8 cellular contexts compared by ENCODE assay signal in genomic region chr11:118792642-118793124, GRCh38. TPM values are rescaled to one million over a fixed set of nuclear protein-coding genes. Genes with fewer than 3 reads are reported as not detected.
DNase-seq lines count a peak whose midpoint lies in the region; ATAC-seq, FAIRE-seq and TF ChIP-seq lines count a peak whose summit lies in the region.

No MANE protein-coding gene starts in this region.

- no peaks in the 10 kb centered on the region for H3K27me3 ChIP-seq in astrocyte (ENCODE audit: insufficient read depth, low read length)
- no peaks in the 10 kb centered on the region for H3K27me3 ChIP-seq in right atrium auricular region

- peaks cover 3% of the 10 kb centered on the region for H3K27me3 Mint-ChIP-seq in astrocyte (ENCODE audit: low read depth, unreplicated experiment)
- no peaks in the 10 kb centered on the region for H3K27me3 Mint-ChIP-seq in progenitor cell of endocrine pancreas

- peak overlapping the region; percentile 10 for H3K27ac ChIP-seq in astrocyte (ENCODE audit: low read depth, low read length)
- peak overlapping the region; percentile 98 to 100 for H3K27ac ChIP-seq in right atrium auricular region

- H3K4me3 ChIP-seq in astrocyte (ENCODE audit: insufficient read depth, low read depth, low read length) (peak overlapping the region; percentile 95), right atrium auricular region (peak overlapping the region; percentile 63 to 90)

- peak overlapping the region; percentile 31 for H2AFZ ChIP-seq in astrocyte (ENCODE audit: low read depth, low read length)

- DNase-seq in DMS53 treated with DMSO at 0.1 percent for 48 hours (lab: John Stamatoyannopoulos, UW; ENCODE audit: unreplicated experiment) (peak; percentile 79), HuH-7.5 (ENCODE audit: low spot score) (peak; percentile 64), T-helper 1 cell (peak; percentile 42 to 87 (median 58)), astrocyte (ENCODE audit: low read depth) (peak; percentile 90), right atrium auricular region (ENCODE audit: low spot score) (peak; percentile 86), progenitor cell of endocrine pancreas (ENCODE audit: low spot score, unreplicated experiment) (peak; percentile 33), urothelium cell line (ENCODE audit: low spot score) (peak; percentile 56)

- H4K20me1 ChIP-seq in astrocyte (ENCODE audit: insufficient read depth, low read length): peaks cover 22% of the 10 kb centered on the region

- peak; percentile 58 for ATAC-seq in GM21423 (IDR thresholded peaks at IDR 0.05; ENCODE audit: unreplicated experiment)

- no peak for TF ChIP-seq CTCF in astrocyte (IDR thresholded peaks at IDR 0.05; ENCODE audit: insufficient read depth, low read depth, low read length)
- no peak for TF ChIP-seq CTCF in right atrium auricular region (IDR thresholded peaks at IDR 0.05)
- no peak for TF ChIP-seq CTCF in progenitor cell of endocrine pancreas (IDR thresholded peaks at IDR 0.05; ENCODE audit: unreplicated experiment)

- H3K36me3 Mint-ChIP-seq in astrocyte (ENCODE audit: low read depth, unreplicated experiment) (no peaks in the 10 kb centered on the region), progenitor cell of endocrine pancreas (ENCODE audit: insufficient read depth) (no peaks in the 10 kb centered on the region)

- peak overlapping the region; percentile 100 for H3K9ac ChIP-seq in astrocyte (ENCODE audit: low read length)

- peaks cover 31% of the 10 kb centered on the region for H3K79me2 ChIP-seq in astrocyte (ENCODE audit: insufficient read depth, low read length)

- no peaks in the 10 kb centered on the region for H3K36me3 ChIP-seq in astrocyte (ENCODE audit: insufficient read depth, low read length)
- H3K36me3 ChIP-seq in right atrium auricular region: no peaks in the 10 kb centered on the region

- H3K4me1 ChIP-seq in astrocyte (ENCODE audit: insufficient read depth, low read length): peaks cover 3% of the 10 kb centered on the region
- peaks cover 0 to 30% of the 10 kb centered on the region in 2 donors for H3K4me1 ChIP-seq in right atrium auricular region

- H3K4me3 Mint-ChIP-seq in astrocyte (ENCODE audit: unreplicated experiment) (peak overlapping the region; percentile 99), progenitor cell of endocrine pancreas (ENCODE audit: low read depth) (peak overlapping the region; percentile 96)

- peaks cover 15% of the 10 kb centered on the region for H3K4me1 Mint-ChIP-seq in astrocyte (ENCODE audit: low read depth, unreplicated experiment)
- H3K4me1 Mint-ChIP-seq in progenitor cell of endocrine pancreas (ENCODE audit: low read depth): peaks cover 27% of the 10 kb centered on the region

- H3K9me3 Mint-ChIP-seq in astrocyte (ENCODE audit: unreplicated experiment) (no peaks in the 10 kb centered on the region), progenitor cell of endocrine pancreas (ENCODE audit: low read depth) (no peaks in the 10 kb centered on the region)

- peak overlapping the region; percentile 90 for H3K27ac Mint-ChIP-seq in astrocyte (ENCODE audit: unreplicated experiment)
- peak overlapping the region; percentile 100 for H3K27ac Mint-ChIP-seq in progenitor cell of endocrine pancreas

- peak overlapping the region; percentile 84 for H3K4me2 ChIP-seq in astrocyte (ENCODE audit: low read length)

- FAIRE-seq in astrocyte (lab: Jason Lieb, UNC) (peak; percentile 20), urothelium cell line (lab: Jason Lieb, UNC) (no peak)

- no peaks in the 10 kb centered on the region for H3K9me3 ChIP-seq in astrocyte (ENCODE audit: insufficient read depth, low read depth, low read length)
- H3K9me3 ChIP-seq in right atrium auricular region: no peaks in the 10 kb centered on the region

RNA-seq across cellular contexts. Expression of gene DDX6, which starts 1.7 kb away (rescaled TPM):
- total RNA-seq in astrocyte (190 and 196 TPM in 2 replicates), right atrium auricular region (100 to 1,000 TPM in 1 of 2 donors, 10 to 100 TPM in 1; 71.9 to 124 TPM), progenitor cell of endocrine pancreas (181 and 188 TPM in 2 replicates)

Comparison
In these comparisons a context has a peak if more than half of its experiments do, and no peak if none do; other contexts are left out.
1. Peak in every context shown above with its lines: DNase-seq, ATAC-seq, H3K4me3 ChIP-seq and H3K27ac ChIP-seq.
2. DNase-seq: peak in every context shown above with its lines; median percentile 90 in astrocyte; 86 in right atrium auricular region; 79 in DMS53 treated with DMSO at 0.1 percent for 48 hours; 64 in HuH-7.5; 58 in T-helper 1 cell; 56 in urothelium cell line; 33 in progenitor cell of endocrine pancreas.